ENCODE assay signal across 10 cellular contexts in the genomic region with DNA sequence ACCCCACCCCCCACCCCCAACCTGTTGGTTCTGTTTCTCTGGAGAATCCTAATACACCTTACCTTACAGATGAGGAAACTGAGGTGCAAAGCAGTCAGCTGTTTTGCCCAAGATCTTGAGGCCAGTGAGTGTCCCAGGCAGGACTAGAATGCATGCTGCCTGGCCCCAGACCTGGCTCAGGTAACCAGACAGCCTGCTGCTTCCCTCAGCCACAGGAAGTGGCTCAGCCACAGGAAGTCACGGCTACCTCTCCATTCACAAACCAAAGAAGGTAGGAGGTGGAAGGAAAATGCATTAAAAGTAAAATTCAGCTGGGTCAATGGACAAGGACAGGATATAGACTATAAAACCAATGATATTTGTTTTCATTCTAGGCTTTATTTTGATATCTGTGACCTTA.
DNase-seq lines count a peak whose midpoint lies in the region; ATAC-seq, FAIRE-seq and TF ChIP-seq lines count a peak whose summit lies in the region.
"Had no signal": no experiment of that assay in that cellular context is flagged by ENCODE, and none has a peak within 500 bp of the region (broad histone marks: within the 10 kb centered on the region; RNA-seq: fewer than 3 reads in every experiment).

No MANE protein-coding gene starts in this region.

- no peaks in the 10 kb centered on the region for H3K9me3 Mint-ChIP-seq in activated CD8-positive, alpha-beta memory T cell treated with anti-CD3 and anti-CD28 coated beads, Interleukin-2, amount 10 ng/mL, durations not matched to agents 7 days and 5 days (ENCODE audit: low read depth)

- CTCF ChIA-PET in activated CD8-positive, alpha-beta memory T cell treated with anti-CD3 and anti-CD28 coated beads, Interleukin-2, amount 10 ng/mL, durations not matched to agents 7 days and 5 days (lab: Charles Lee), result interaction anchor here (0.7 to 1.8 kb wide), 3 partner anchors 23 to 424 kb away, joined by 3 to 4 read pairs (median 3); no protein-coding TSS in a partner anchor

- H3K9me3 ChIP-seq in keratinocyte (ENCODE audit: control insufficient read depth, low read depth, low read length) (no peaks in the 10 kb centered on the region), transverse colon (no peaks in the 10 kb centered on the region), uterus (no peaks in the 10 kb centered on the region)
- H3K9me3 ChIP-seq: tibial nerve had no signal

- no peak overlapping the region for H3K9ac ChIP-seq in keratinocyte (ENCODE audit: control insufficient read depth, extremely low read depth, insufficient read depth, low read length)

- H3K79me2 ChIP-seq in keratinocyte (ENCODE audit: control insufficient read depth, insufficient read depth, low read length), result no peaks in the 10 kb centered on the region

- no peak overlapping the region for H3K4me2 ChIP-seq in keratinocyte (ENCODE audit: control insufficient read depth, extremely low read depth, insufficient read depth, low read depth, low read length)

- H3K27ac Mint-ChIP-seq in activated CD8-positive, alpha-beta memory T cell treated with anti-CD3 and anti-CD28 coated beads, Interleukin-2, amount 10 ng/mL, durations not matched to agents 7 days and 5 days, result peak overlapping the region; percentile 81

- dilution Hi-C loops in keratinocyte (cut with MboI; ENCODE audit: extremely low pct_ligation_motif_present, low sequenced_read_pairs), result no loop called here

- peaks cover 39% of the 10 kb centered on the region for H3K4me1 Mint-ChIP-seq in activated CD8-positive, alpha-beta memory T cell treated with anti-CD3 and anti-CD28 coated beads, Interleukin-2, amount 10 ng/mL, durations not matched to agents 7 days and 5 days

- no peak for FAIRE-seq in keratinocyte (lab: Jason Lieb, UNC)
- FAIRE-seq: endometrium had no signal

- TF ChIP-seq EP300 in transverse colon (IDR thresholded peaks at IDR 0.05; ENCODE audit: low read depth), result no peak

- no peak for TF ChIP-seq CTCF in keratinocyte (optimal IDR thresholded peaks at IDR 0.05 in 1 of 3, IDR thresholded peaks at IDR 0.05 in 1 of 3, conservative IDR thresholded peaks at IDR 0.05 in 1 of 3; ENCODE audit: extremely low read depth in 1 of 3, insufficient read depth in 2 of 3, low read length in 3 of 3)
- TF ChIP-seq CTCF in transverse colon (IDR thresholded peaks at IDR 0.05), result no peak
- no peak for TF ChIP-seq CTCF in uterus (IDR thresholded peaks at IDR 0.05)
- TF ChIP-seq CTCF in GM13977 (IDR thresholded peaks at IDR 0.05; ENCODE audit: extremely low read depth, insufficient read depth, missing control alignments), result no peak

- no peaks in the 10 kb centered on the region for H4K20me1 ChIP-seq in keratinocyte (ENCODE audit: control insufficient read depth, extremely low read depth, insufficient read depth, low read length)

- TF ChIP-seq POLR2A in transverse colon (IDR thresholded peaks at IDR 0.05) (no peak), uterus (IDR thresholded peaks at IDR 0.05) (no peak)

- peaks cover 9% of the 10 kb centered on the region for H3K4me1 ChIP-seq in keratinocyte (ENCODE audit: control insufficient read depth, extremely low read depth, insufficient read depth, low read length)
- H3K4me1 ChIP-seq in transverse colon, result peaks cover 6 to 19% (median 11%) of the 10 kb centered on the region in 4 donors
- H3K4me1 ChIP-seq in uterus, result no peaks in the 10 kb centered on the region

- in situ Hi-C loops in transverse colon (cut with MboI; ENCODE audit: low pct_ligation_motif_present in 1 of 4, low pct_unique_long_range_greater_than_20kb in 1 of 4, low sequenced_read_pairs in 3 of 4) (no loop called here), GM13977 (cut with MboI; ENCODE audit: low pct_unique_long_range_greater_than_20kb, low sequenced_read_pairs, unreplicated experiment) (no loop called here)

- H3K36me3 Mint-ChIP-seq in activated CD8-positive, alpha-beta memory T cell treated with anti-CD3 and anti-CD28 coated beads, Interleukin-2, amount 10 ng/mL, durations not matched to agents 7 days and 5 days, result no peaks in the 10 kb centered on the region

- ATAC-seq in activated CD8-positive, alpha-beta memory T cell treated with anti-CD3 and anti-CD28 coated beads, Interleukin-2, amount 10 ng/mL, durations not matched to agents 7 days and 5 days, result peak; percentile 80

- 0% methylated on average over 1 of the region's 1 CpG for WGBS in transverse colon (ENCODE audit: low coverage in 1 of 2), 2 donors

- no peaks in the 10 kb centered on the region for H3K9me1 ChIP-seq in keratinocyte (ENCODE audit: control insufficient read depth, extremely low read depth, insufficient read depth, low read length)

- intact Hi-C loops in transverse colon (cut with DNase I; ENCODE audit: low total_unique reads) (no loop called here), uterus (cut with DNase I; ENCODE audit: low total_unique reads) (no loop called here)

- peaks cover 33% of the 10 kb centered on the region for H3K27me3 Mint-ChIP-seq in activated CD8-positive, alpha-beta memory T cell treated with anti-CD3 and anti-CD28 coated beads, Interleukin-2, amount 10 ng/mL, durations not matched to agents 7 days and 5 days

- H2AFZ ChIP-seq in keratinocyte (ENCODE audit: control insufficient read depth, low read length), result peak overlapping the region; percentile 34

- no peaks in the 10 kb centered on the region for H3K36me3 ChIP-seq in keratinocyte (ENCODE audit: control insufficient read depth in 2 of 2, extremely low read depth in 1 of 2, insufficient read depth in 2 of 2, low read length in 2 of 2)
- H3K36me3 ChIP-seq in transverse colon, result no peaks in the 10 kb centered on the region
- no peaks in the 10 kb centered on the region for H3K36me3 ChIP-seq in uterus
- H3K36me3 ChIP-seq: tibial nerve had no signal

- peak overlapping the region; percentile 45 for H3K4me3 Mint-ChIP-seq in activated CD8-positive, alpha-beta memory T cell treated with anti-CD3 and anti-CD28 coated beads, Interleukin-2, amount 10 ng/mL, durations not matched to agents 7 days and 5 days

- H3K4me3 ChIP-seq in keratinocyte (ENCODE audit: control insufficient read depth in 2 of 3, extremely low read depth in 1 of 3, insufficient read depth in 2 of 3, low read depth in 1 of 3, low read length in 3 of 3) (no peak overlapping the region), transverse colon (no peak overlapping the region), uterus (no peak overlapping the region)
- H3K4me3 ChIP-seq: tibial nerve had no signal

- peak; percentile 38 for DNase-seq in activated naive CD4-positive, alpha-beta T cell treated with Interleukin-2 at 50 U/mL for 16 hours
- no peak for DNase-seq in activated naive CD4-positive, alpha-beta T cell treated with anti-CD3 and anti-CD28 coated beads, Interleukin-2, amount 50 U/mL, for 16 hours
- peak; percentile 85 for DNase-seq in activated CD8-positive, alpha-beta memory T cell treated with anti-CD3 and anti-CD28 coated beads, Interleukin-2, amount 10 ng/mL, durations not matched to agents 7 days and 5 days
- DNase-seq in keratinocyte (ENCODE audit: low read depth, low spot score), result no peak
- peak; percentile 57 for DNase-seq in transverse colon
- DNase-seq in NCI-H526 treated with DMSO at 0.1 percent for 48 hours (lab: John Stamatoyannopoulos, UW), result no peak
- no peak for DNase-seq in uterus
- DNase-seq in GM13977 (ENCODE audit: low spot score), result no peak

- H3K27me3 ChIP-seq in keratinocyte (ENCODE audit: control insufficient read depth, extremely low read depth, insufficient read depth, low read length) (no peaks in the 10 kb centered on the region), transverse colon (no peaks in the 10 kb centered on the region), uterus (no peaks in the 10 kb centered on the region)
- H3K27me3 ChIP-seq: tibial nerve had no signal

- H3K27ac ChIP-seq in keratinocyte (ENCODE audit: control insufficient read depth, insufficient read depth, low read length) (no peak overlapping the region), transverse colon (no peak overlapping the region), uterus (no peak overlapping the region)

Comparison
In these comparisons a context has a peak if more than half of its experiments do, and no peak if none do; other contexts are left out.
1. DNase-seq: peak in activated naive CD4-positive, alpha-beta T cell treated with Interleukin-2 at 50 U/mL for 16 hours (single experiment), activated CD8-positive, alpha-beta memory T cell treated with anti-CD3 and anti-CD28 coated beads, Interleukin-2, amount 10 ng/mL, durations not matched to agents 7 days and 5 days (single experiment) and transverse colon (single experiment); none in activated naive CD4-positive, alpha-beta T cell treated with anti-CD3 and anti-CD28 coated beads, Interleukin-2, amount 50 U/mL, for 16 hours (single experiment), keratinocyte (single experiment), NCI-H526 treated with DMSO at 0.1 percent for 48 hours (single experiment), uterus (0 of 2) and GM13977 (single experiment).